12 cellular contexts compared by ENCODE assay signal in genomic region chr12:42234970-42235369, GRCh38.
A peak's percentile ranks its signal among the peaks of the same experiment; 100 is the strongest.
DNase-seq lines count a peak whose midpoint lies in the region; FAIRE-seq and TF ChIP-seq lines count a peak whose summit lies in the region.
"Had no signal": no experiment of that assay in that cellular context is flagged by ENCODE, and none has a peak within 500 bp of the region (broad histone marks: within the 10 kb centered on the region; RNA-seq: fewer than 3 reads in every experiment).

No MANE protein-coding gene starts in this region.

- peaks cover 68% of the 10 kb centered on the region for H4K20me1 ChIP-seq in Loucy (ENCODE audit: insufficient read depth, low read length, poor library complexity, severe bottlenecking)

- H3K9me3 ChIP-seq in Loucy (ENCODE audit: insufficient read depth, low read depth, low read length) (no peaks in the 10 kb centered on the region), parathyroid adenoma (ENCODE audit: control insufficient read depth, low read length) (no peaks in the 10 kb centered on the region)

- H3K9me2 ChIP-seq in Loucy (replicated peaks; ENCODE audit: low read depth, low read length) = no peaks in the 10 kb centered on the region

- H3F3A ChIP-seq in Loucy (ENCODE audit: low read depth) = no peaks in the 10 kb centered on the region

- DNase-seq in Ammon's horn (ENCODE audit: low spot score) = peak; percentile 8
- DNase-seq in fibroblast of peridontal ligament (ENCODE audit: extremely low read depth) = peak; percentile 55
- DNase-seq in NCI-H1694 treated with DMSO at 0.1 percent for 48 hours (lab: John Stamatoyannopoulos, UW) = no peak
- DNase-seq in HK-2 (ENCODE audit: unreplicated experiment) = no peak
- DNase-seq in D721Med (ENCODE audit: insufficient read length, low spot score) = no peak
- no peak for DNase-seq in activated CD8-positive, alpha-beta memory T cell treated with anti-CD3 and anti-CD28 coated beads, Interleukin-2, amount 50 U/mL, for 4 hours
- DNase-seq: islet precursor cell, NCI-H187 had no signal

- no peak for FAIRE-seq in D721Med (lab: Jason Lieb, UNC)
- FAIRE-seq: astrocyte had no signal

- H3K9ac ChIP-seq in Loucy (ENCODE audit: low read depth, low read length, poor library complexity, severe bottlenecking) (peak overlapping the region; percentile 75), parathyroid adenoma (no peak overlapping the region)

- H3K4me1 ChIP-seq in Loucy (ENCODE audit: insufficient read depth, low read length, poor library complexity, severe bottlenecking) (peaks cover 70% of the 10 kb centered on the region), parathyroid adenoma (peaks cover 5% of the 10 kb centered on the region)

- H3K79me2 ChIP-seq in Loucy (ENCODE audit: insufficient read depth, low read length) = peaks cover 86% of the 10 kb centered on the region
- H3K79me2 ChIP-seq in parathyroid adenoma = peaks cover 31% of the 10 kb centered on the region

- peak overlapping the region; percentile 16 for H3K27ac ChIP-seq in parathyroid adenoma
- H3K27ac ChIP-seq: epithelial cell of prostate had no signal

- H2AFZ ChIP-seq in Loucy (ENCODE audit: low read length) (no peak overlapping the region), parathyroid adenoma (no peak overlapping the region)

- TF ChIP-seq CTCF in Loucy (conservative IDR thresholded peaks at IDR 0.05; ENCODE audit: low read length) (no peak), parathyroid adenoma (IDR thresholded peaks at IDR 0.05) (no peak), D721Med (IDR thresholded peaks at IDR 0.05; ENCODE audit: insufficient read depth, missing control alignments) (no peak)

- H3K27me3 ChIP-seq in Loucy (ENCODE audit: insufficient read depth, low read length, poor library complexity, severe bottlenecking) = no peaks in the 10 kb centered on the region
- no peaks in the 10 kb centered on the region for H3K27me3 ChIP-seq in parathyroid adenoma (ENCODE audit: control insufficient read depth, insufficient read depth, low read length)

- H3K36me3 ChIP-seq in Loucy (ENCODE audit: insufficient read depth, low read length) (peaks cover 4% of the 10 kb centered on the region; the same call in 1 of the 2 replicates), parathyroid adenoma (ENCODE audit: control insufficient read depth, insufficient read depth, low read length) (peaks cover 4% of the 10 kb centered on the region)

- H3K4me2 ChIP-seq in Loucy (ENCODE audit: low read depth, low read length, poor library complexity, severe bottlenecking) (peak overlapping the region; percentile 85), parathyroid adenoma (ENCODE audit: low read length) (no peak overlapping the region)

- H3K4me3 ChIP-seq in Loucy (ENCODE audit: low read length, poor library complexity, severe bottlenecking) = peak overlapping the region; percentile 98
- no peak overlapping the region for H3K4me3 ChIP-seq in parathyroid adenoma (ENCODE audit: low read depth, low read length)

Comparison
In these comparisons a context has a peak if more than half of its experiments do, and no peak if none do; other contexts are left out.
1. DNase-seq: peak in Ammon's horn (single experiment) and fibroblast of peridontal ligament (single experiment); none in NCI-H1694 treated with DMSO at 0.1 percent for 48 hours (single experiment), HK-2 (single experiment), D721Med (single experiment) and activated CD8-positive, alpha-beta memory T cell treated with anti-CD3 and anti-CD28 coated beads, Interleukin-2, amount 50 U/mL, for 4 hours (single experiment).